Comparison of ENCODE assay signal across 15 cellular contexts in genomic region chr1:40178200-40178599, GRCh38. TPM values are rescaled to one million over a fixed set of nuclear protein-coding genes. Genes with fewer than 3 reads are reported as not detected.
DNase-seq lines count a peak whose midpoint lies in the region; ATAC-seq and TF ChIP-seq lines count a peak whose summit lies in the region.
"Had no signal": no experiment of that assay in that cellular context is flagged by ENCODE, and none has a peak within 500 bp of the region (broad histone marks: within the 10 kb centered on the region; RNA-seq: fewer than 3 reads in every experiment).

No MANE protein-coding gene starts in this region.

- no peaks in the 10 kb centered on the region for H3K36me3 ChIP-seq in cardiac muscle cell
- no peaks in the 10 kb centered on the region for H3K36me3 ChIP-seq in psoas muscle (ENCODE audit: insufficient read depth in 1 of 2, low read depth in 1 of 2)

- peak overlapping the region; percentile 24 for H3K27ac Mint-ChIP-seq in T-helper 2 cell treated with Interferon-gamma antibody and Interleukin-4, amounts not matched to agents 5 μg/mL and 100 μg/mL, for 36 hours
- peak overlapping the region; percentile 26 for H3K27ac Mint-ChIP-seq in activated CD8-positive, alpha-beta T cell treated with anti-CD3 and anti-CD28 coated beads, Interleukin-2, amount 10 ng/mL, durations not matched to agents 7 days and 5 days
- H3K27ac Mint-ChIP-seq in naive thymus-derived CD8-positive, alpha-beta T cell: peak overlapping the region in 5 of 10 donors; percentile 7 to 57 (median 30)
- no peak overlapping the region for H3K27ac Mint-ChIP-seq in HFFc6
- H3K27ac Mint-ChIP-seq: GM23338 had no signal

- H3K4me1 ChIP-seq in cardiac muscle cell (ENCODE audit: low read depth): peaks cover 6% of the 10 kb centered on the region
- peaks cover 20% of the 10 kb centered on the region for H3K4me1 ChIP-seq in psoas muscle
- H3K4me1 ChIP-seq: BLaER1 had no signal

- DNase-seq in T-helper 2 cell treated with Interferon-gamma antibody and Interleukin-4, amounts not matched to agents 5 μg/mL and 100 μg/mL, for 36 hours (ENCODE audit: low spot score): no peak
- DNase-seq in T-helper 2 cell: no peak
- no peak for DNase-seq in cardiac muscle cell (ENCODE audit: low read depth in 1 of 2, low spot score in 1 of 2)
- DNase-seq in Right ventricle myocardium inferior (ENCODE audit: missing footprints): no peak
- no peak for DNase-seq in activated CD8-positive, alpha-beta T cell treated with anti-CD3 and anti-CD28 coated beads, Interleukin-2, amount 10 ng/mL, durations not matched to agents 7 days and 5 days
- peak in 1 of 10 donors; percentile 19 for DNase-seq in naive thymus-derived CD8-positive, alpha-beta T cell
- no peak for DNase-seq in HFFc6
- DNase-seq in psoas muscle: no peak
- DNase-seq: 8988T, AML-193, DMS79, EL, H7 had no signal

- H3K27me3 ChIP-seq in cardiac muscle cell (no peaks in the 10 kb centered on the region), psoas muscle (ENCODE audit: insufficient read depth in 3 of 3, low read length in 2 of 3) (no peaks in the 10 kb centered on the region)
- H3K27me3 ChIP-seq: BLaER1 had no signal

- peaks cover 44% of the 10 kb centered on the region for H3K4me1 Mint-ChIP-seq in T-helper 2 cell treated with Interferon-gamma antibody and Interleukin-4, amounts not matched to agents 5 μg/mL and 100 μg/mL, for 36 hours (ENCODE audit: low read depth)
- peaks cover 50% of the 10 kb centered on the region for H3K4me1 Mint-ChIP-seq in activated CD8-positive, alpha-beta T cell treated with anti-CD3 and anti-CD28 coated beads, Interleukin-2, amount 10 ng/mL, durations not matched to agents 7 days and 5 days (ENCODE audit: low read depth)
- H3K4me1 Mint-ChIP-seq in naive thymus-derived CD8-positive, alpha-beta T cell: peaks cover 33 to 80% (median 70%) of the 10 kb centered on the region in 4 donors
- H3K4me1 Mint-ChIP-seq in HFFc6 (ENCODE audit: low read depth): peaks cover 25% of the 10 kb centered on the region

- H3K4me3 ChIP-seq in cardiac muscle cell (no peak overlapping the region), psoas muscle (no peak overlapping the region)
- H3K4me3 ChIP-seq: BLaER1, GM23338 had no signal

- WGBS in psoas muscle, 3 donors: 53 to 61% (median 59%) methylated on average over 2 of the region's 2 CpGs

- H3K4me3 Mint-ChIP-seq in T-helper 2 cell treated with Interferon-gamma antibody and Interleukin-4, amounts not matched to agents 5 μg/mL and 100 μg/mL, for 36 hours: no peak overlapping the region
- no peak overlapping the region for H3K4me3 Mint-ChIP-seq in activated CD8-positive, alpha-beta T cell treated with anti-CD3 and anti-CD28 coated beads, Interleukin-2, amount 10 ng/mL, durations not matched to agents 7 days and 5 days
- H3K4me3 Mint-ChIP-seq in naive thymus-derived CD8-positive, alpha-beta T cell: peak overlapping the region in 8 of 10 donors; percentile 5 to 73 (median 23)
- H3K4me3 Mint-ChIP-seq in HFFc6: no peak overlapping the region
- H3K4me3 Mint-ChIP-seq: GM23338 had no signal

- intact Hi-C loops in Right ventricle myocardium inferior (cut with DNase I) (no loop called here), psoas muscle (cut with DNase I) (no loop called here)

- H3K27ac ChIP-seq in cardiac muscle cell (peak overlapping the region; percentile 14), psoas muscle (no peak overlapping the region)
- H3K27ac ChIP-seq: BLaER1 had no signal

- H3K9me3 Mint-ChIP-seq in T-helper 2 cell treated with Interferon-gamma antibody and Interleukin-4, amounts not matched to agents 5 μg/mL and 100 μg/mL, for 36 hours: no peaks in the 10 kb centered on the region
- H3K9me3 Mint-ChIP-seq in activated CD8-positive, alpha-beta T cell treated with anti-CD3 and anti-CD28 coated beads, Interleukin-2, amount 10 ng/mL, durations not matched to agents 7 days and 5 days (ENCODE audit: insufficient read depth): no peaks in the 10 kb centered on the region
- H3K9me3 Mint-ChIP-seq in naive thymus-derived CD8-positive, alpha-beta T cell: no peaks in the 10 kb centered on the region
- no peaks in the 10 kb centered on the region for H3K9me3 Mint-ChIP-seq in HFFc6
- H3K9me3 Mint-ChIP-seq: GM23338 had no signal

- ATAC-seq in Right ventricle myocardium inferior (no peak), psoas muscle (no peak)
- ATAC-seq in activated CD8-positive, alpha-beta T cell treated with anti-CD3 and anti-CD28 coated beads, Interleukin-2, amount 10 ng/mL, durations not matched to agents 7 days and 5 days: no peak
- ATAC-seq in naive thymus-derived CD8-positive, alpha-beta T cell: peak; percentile 61 to 67
- ATAC-seq: GM23338 had no signal

- H3K27me3 Mint-ChIP-seq in T-helper 2 cell treated with Interferon-gamma antibody and Interleukin-4, amounts not matched to agents 5 μg/mL and 100 μg/mL, for 36 hours (ENCODE audit: low read depth): no peaks in the 10 kb centered on the region
- no peaks in the 10 kb centered on the region for H3K27me3 Mint-ChIP-seq in activated CD8-positive, alpha-beta T cell treated with anti-CD3 and anti-CD28 coated beads, Interleukin-2, amount 10 ng/mL, durations not matched to agents 7 days and 5 days (ENCODE audit: low read depth)
- no peaks in the 10 kb centered on the region for H3K27me3 Mint-ChIP-seq in naive thymus-derived CD8-positive, alpha-beta T cell
- no peaks in the 10 kb centered on the region for H3K27me3 Mint-ChIP-seq in HFFc6 (ENCODE audit: insufficient read depth)

- CTCF ChIA-PET in activated CD8-positive, alpha-beta T cell treated with anti-CD3 and anti-CD28 coated beads, Interleukin-2, amount 10 ng/mL, durations not matched to agents 7 days and 5 days (lab: Charles Lee): interaction anchor here (0.6 to 1.0 kb wide), 2 partner anchors 10 to 160 kb away, joined by 3 read pairs; no protein-coding TSS in a partner anchor

- H3K36me3 Mint-ChIP-seq in T-helper 2 cell treated with Interferon-gamma antibody and Interleukin-4, amounts not matched to agents 5 μg/mL and 100 μg/mL, for 36 hours (ENCODE audit: low read depth): peaks cover 26% of the 10 kb centered on the region
- peaks cover 20% of the 10 kb centered on the region for H3K36me3 Mint-ChIP-seq in activated CD8-positive, alpha-beta T cell treated with anti-CD3 and anti-CD28 coated beads, Interleukin-2, amount 10 ng/mL, durations not matched to agents 7 days and 5 days (ENCODE audit: low read depth)
- peaks cover 0 to 3% (median 2%) of the 10 kb centered on the region in 3 donors for H3K36me3 Mint-ChIP-seq in naive thymus-derived CD8-positive, alpha-beta T cell
- H3K36me3 Mint-ChIP-seq in HFFc6 (ENCODE audit: low read depth): peaks cover 10% of the 10 kb centered on the region; the same call in 1 of the 2 replicates

- POLR2A ChIA-PET in activated CD8-positive, alpha-beta T cell treated with anti-CD3 and anti-CD28 coated beads, Interleukin-2, amount 10 ng/mL, durations not matched to agents 7 days and 5 days (lab: Charles Lee): interaction anchor here (0.6 kb wide), 1 partner anchor 598 kb away, joined by 4 read pairs; no protein-coding TSS in a partner anchor
- POLR2A ChIA-PET in naive thymus-derived CD8-positive, alpha-beta T cell (lab: Charles Lee): interaction anchor here (0.8 kb wide), 1 partner anchor 16 kb away, joined by 3 read pairs; no protein-coding TSS in a partner anchor

- H3K9me3 ChIP-seq in cardiac muscle cell (ENCODE audit: low read depth): no peaks in the 10 kb centered on the region
- no peaks in the 10 kb centered on the region for H3K9me3 ChIP-seq in psoas muscle

- TF ChIP-seq CTCF in cardiac muscle cell (IDR thresholded peaks at IDR 0.05; ENCODE audit: low read depth, low read length) (no peak), HFFc6 (IDR thresholded peaks at IDR 0.05) (no peak), psoas muscle (IDR thresholded peaks at IDR 0.05) (no peak)

RNA-seq across cellular contexts. Expression of gene RLF, which starts 17.0 kb away (rescaled TPM):
- 19.0 and 27.5 TPM in 2 replicates for total RNA-seq in cardiac muscle cell
- 6.7 and 13.6 TPM in 2 replicates for polyA plus RNA-seq in cardiac muscle cell
- 12.7 TPM for total RNA-seq in Right ventricle myocardium inferior
- total RNA-seq in activated CD8-positive, alpha-beta T cell treated with anti-CD3 and anti-CD28 coated beads, Interleukin-2, amount 10 ng/mL, durations not matched to agents 7 days and 5 days: 10 to 100 TPM; 20.4 to 22.3 TPM
- total RNA-seq in naive thymus-derived CD8-positive, alpha-beta T cell: 10 to 100 TPM; 25.2 to 25.9 TPM
- 1 to 10 TPM; 6.8 to 9.5 (median 8.7) TPM for polyA plus RNA-seq in naive thymus-derived CD8-positive, alpha-beta T cell
- 10 to 100 TPM in 1 of 6 experiments, 1 to 10 TPM in 5; 7.2 to 10.2 (median 8.8) TPM for total RNA-seq in HFFc6 (2021; fragmentation: NEBNext Ultra II Directional; extraction: Animal tissue kit (Norgen Biotek cat#: 25700))
- 10 to 100 TPM; 10.2 to 16.4 (median 11.2) TPM for total RNA-seq in psoas muscle
- polyA plus RNA-seq in psoas muscle: 10 to 100 TPM in 1 of 3 donors, 1 to 10 TPM in 2; 4.5 to 13.9 (median 4.9) TPM

Comparison
In these comparisons a context has a peak if more than half of its experiments do, and no peak if none do; other contexts are left out.
1. H3K4me3 Mint-ChIP-seq: peak in naive thymus-derived CD8-positive, alpha-beta T cell (8 of 10); none in T-helper 2 cell treated with Interferon-gamma antibody and Interleukin-4, amounts not matched to agents 5 μg/mL and 100 μg/mL, for 36 hours (single experiment), activated CD8-positive, alpha-beta T cell treated with anti-CD3 and anti-CD28 coated beads, Interleukin-2, amount 10 ng/mL, durations not matched to agents 7 days and 5 days (single experiment) and HFFc6 (single experiment).
2. ATAC-seq: peak in naive thymus-derived CD8-positive, alpha-beta T cell (2 of 2); none in Right ventricle myocardium inferior (single experiment), activated CD8-positive, alpha-beta T cell treated with anti-CD3 and anti-CD28 coated beads, Interleukin-2, amount 10 ng/mL, durations not matched to agents 7 days and 5 days (single experiment) and psoas muscle (0 of 4).